8 cellular contexts compared by ENCODE assay signal in the genomic region with DNA sequence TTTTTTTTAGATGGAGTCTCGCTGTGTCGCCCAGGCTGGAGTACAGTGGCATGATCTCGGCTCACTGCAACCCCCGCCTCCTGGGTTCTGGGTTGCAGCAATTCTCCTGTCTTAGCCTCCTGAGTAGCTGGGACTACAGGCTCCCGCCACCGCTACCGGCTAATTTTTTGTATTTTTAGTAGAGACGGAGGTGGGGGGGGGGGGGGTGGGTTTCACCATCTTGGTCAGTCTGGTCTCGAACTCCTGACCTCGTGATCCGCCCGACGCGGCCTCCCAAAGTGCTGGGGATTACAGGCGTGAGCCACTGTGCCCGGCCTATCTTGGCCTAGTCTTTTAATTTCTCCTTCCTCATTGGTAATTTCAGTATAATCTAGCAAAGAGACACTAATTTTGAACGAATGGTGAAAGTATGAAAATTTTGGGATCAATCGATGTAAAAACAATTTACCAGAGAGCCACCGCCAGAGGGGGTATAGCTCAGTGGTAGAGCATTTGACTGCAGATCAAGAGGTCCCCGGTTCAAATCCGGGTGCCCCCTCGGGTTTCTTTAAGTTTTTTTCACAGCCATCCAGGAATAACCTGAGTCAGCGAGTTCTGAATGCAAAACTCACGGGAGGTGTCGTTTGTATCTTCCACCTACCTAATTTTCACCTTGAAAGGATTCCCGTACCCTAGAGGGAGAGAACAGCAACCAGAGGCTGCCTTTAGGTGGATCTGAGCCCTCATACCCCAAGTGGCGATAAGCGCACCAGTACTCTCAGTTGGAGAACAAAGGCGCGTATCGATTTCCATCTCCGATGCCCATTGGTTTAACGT. TPM values are rescaled to one million over a fixed set of nuclear protein-coding genes. Genes with fewer than 3 reads are reported as not detected.
DNase-seq lines count a peak whose midpoint lies in the region; ATAC-seq lines count a peak whose summit lies in the region.

No MANE protein-coding gene starts in this region.

- H3K4me3 Mint-ChIP-seq in activated CD4-positive, alpha-beta T cell treated with anti-CD3 and anti-CD28 coated beads, Interleukin-2, amount 10 ng/mL, durations not matched to agents 7 days and 5 days = peak overlapping the region; percentile 90
- H3K4me3 Mint-ChIP-seq in stimulated activated naive B cell treated with anti-CD40 and anti-IgM and Interleukin-4, amounts not matched to agents 10 μg/mL and 1 μg/mL and 100 μg/mL, for 72 hours = peak overlapping the region; percentile 90 to 100

- peaks cover 7% of the 10 kb centered on the region for H3K36me3 Mint-ChIP-seq in activated CD4-positive, alpha-beta T cell treated with anti-CD3 and anti-CD28 coated beads, Interleukin-2, amount 10 ng/mL, durations not matched to agents 7 days and 5 days (ENCODE audit: low read depth)
- peaks cover 13 to 24% of the 10 kb centered on the region in 2 donors for H3K36me3 Mint-ChIP-seq in stimulated activated naive B cell treated with anti-CD40 and anti-IgM and Interleukin-4, amounts not matched to agents 10 μg/mL and 1 μg/mL and 100 μg/mL, for 72 hours

- CTCF ChIA-PET in activated CD4-positive, alpha-beta T cell treated with anti-CD3 and anti-CD28 coated beads, Interleukin-2, amount 10 ng/mL, durations not matched to agents 7 days and 5 days (lab: Charles Lee) = interaction anchor here (0.5 to 1.6 kb wide), 9 partner anchors 11 to 331 kb away, joined by 3 to 6 read pairs (median 3); no protein-coding TSS in a partner anchor

- DNase-seq in NCI-H2196 (lab: John Stamatoyannopoulos, UW; ENCODE audit: unreplicated experiment) = peak; percentile 10
- DNase-seq in NCI-H2196 treated with DMSO at 0.1 percent for 48 hours (lab: John Stamatoyannopoulos, UW; ENCODE audit: unreplicated experiment) = no peak
- DNase-seq in NCI-H345 (lab: John Stamatoyannopoulos, UW) = peak; percentile 82
- DNase-seq in activated CD4-positive, alpha-beta T cell treated with anti-CD3 and anti-CD28 coated beads, Interleukin-2, amount 10 ng/mL, durations not matched to agents 7 days and 5 days = peak; percentile 79
- peak; percentile 60 for DNase-seq in stimulated activated naive B cell treated with anti-CD40 and anti-IgM and Interleukin-4, amounts not matched to agents 10 μg/mL and 1 μg/mL and 100 μg/mL, for 72 hours

- ATAC-seq in stimulated activated naive B cell treated with anti-CD40 and anti-IgM and Interleukin-4, amounts not matched to agents 10 μg/mL and 1 μg/mL and 100 μg/mL, for 72 hours (replicated peaks) = no peak
- ATAC-seq in GM18873 (IDR thresholded peaks at IDR 0.05; ENCODE audit: low FRiP score, unreplicated experiment) = no peak

- H3K27ac Mint-ChIP-seq in activated CD4-positive, alpha-beta T cell treated with anti-CD3 and anti-CD28 coated beads, Interleukin-2, amount 10 ng/mL, durations not matched to agents 7 days and 5 days = peak overlapping the region; percentile 96
- peak overlapping the region; percentile 100 for H3K27ac Mint-ChIP-seq in stimulated activated naive B cell treated with anti-CD40 and anti-IgM and Interleukin-4, amounts not matched to agents 10 μg/mL and 1 μg/mL and 100 μg/mL, for 72 hours

- H3K9me3 Mint-ChIP-seq in activated CD4-positive, alpha-beta T cell treated with anti-CD3 and anti-CD28 coated beads, Interleukin-2, amount 10 ng/mL, durations not matched to agents 7 days and 5 days = no peaks in the 10 kb centered on the region
- H3K9me3 Mint-ChIP-seq in stimulated activated naive B cell treated with anti-CD40 and anti-IgM and Interleukin-4, amounts not matched to agents 10 μg/mL and 1 μg/mL and 100 μg/mL, for 72 hours = no peaks in the 10 kb centered on the region

- 18% methylated on average over 33 of the region's 33 CpGs for WGBS in ectodermal cell, 2 experiments

- H3K4me1 Mint-ChIP-seq in activated CD4-positive, alpha-beta T cell treated with anti-CD3 and anti-CD28 coated beads, Interleukin-2, amount 10 ng/mL, durations not matched to agents 7 days and 5 days = peaks cover 32% of the 10 kb centered on the region
- peaks cover 42 to 60% of the 10 kb centered on the region in 2 donors for H3K4me1 Mint-ChIP-seq in stimulated activated naive B cell treated with anti-CD40 and anti-IgM and Interleukin-4, amounts not matched to agents 10 μg/mL and 1 μg/mL and 100 μg/mL, for 72 hours

- H3K4me1 ChIP-seq in ectodermal cell (ENCODE audit: control insufficient read depth, insufficient read depth, low read length) (no peaks in the 10 kb centered on the region), mononuclear cell (ENCODE audit: insufficient read depth, low read length) (peaks cover 32% of the 10 kb centered on the region)

- H3K4me3 ChIP-seq in ectodermal cell (ENCODE audit: insufficient read depth, low read depth, low read length) (peak overlapping the region; percentile 91), mononuclear cell (ENCODE audit: low read length) (peak overlapping the region; percentile 100)

- H3K36me3 ChIP-seq in ectodermal cell (ENCODE audit: control insufficient read depth, insufficient read depth, low read length) = no peaks in the 10 kb centered on the region

- peak overlapping the region; percentile 68 for H3K27ac ChIP-seq in ectodermal cell (ENCODE audit: insufficient read depth, low read depth, low read length, poor library complexity, severe bottlenecking)

- no peaks in the 10 kb centered on the region for H3K9me3 ChIP-seq in ectodermal cell (ENCODE audit: control insufficient read depth, low read length)
- H3K9me3 ChIP-seq in mononuclear cell (ENCODE audit: low read depth, low read length) = no peaks in the 10 kb centered on the region

- POLR2A ChIA-PET in activated CD4-positive, alpha-beta T cell treated with anti-CD3 and anti-CD28 coated beads, Interleukin-2, amount 10 ng/mL, durations not matched to agents 7 days and 5 days (lab: Charles Lee) = interaction anchor here (0.6 kb wide), 2 partner anchors 14 to 1421 kb away, joined by 3 to 9 read pairs; a partner anchor contains a TSS

- H3K27me3 ChIP-seq in ectodermal cell (ENCODE audit: control insufficient read depth, insufficient read depth, low read length, poor library complexity, severe bottlenecking) (peaks cover 9% of the 10 kb centered on the region), mononuclear cell (ENCODE audit: insufficient read depth, low read length) (no peaks in the 10 kb centered on the region)

- H3K27me3 Mint-ChIP-seq in activated CD4-positive, alpha-beta T cell treated with anti-CD3 and anti-CD28 coated beads, Interleukin-2, amount 10 ng/mL, durations not matched to agents 7 days and 5 days = no peaks in the 10 kb centered on the region
- peaks cover 0 to 4% of the 10 kb centered on the region in 2 donors for H3K27me3 Mint-ChIP-seq in stimulated activated naive B cell treated with anti-CD40 and anti-IgM and Interleukin-4, amounts not matched to agents 10 μg/mL and 1 μg/mL and 100 μg/mL, for 72 hours

RNA-seq across cellular contexts. Expression of a gene that starts 2.5 kb away (rescaled TPM):
- 100 to 1,000 TPM; 189 to 200 TPM for total RNA-seq in activated CD4-positive, alpha-beta T cell treated with anti-CD3 and anti-CD28 coated beads, Interleukin-2, amount 10 ng/mL, durations not matched to agents 7 days and 5 days
- polyA plus RNA-seq in ectodermal cell (2013, experiment 1 of 4) = 126 TPM
- 128 TPM for polyA plus RNA-seq in ectodermal cell (2013, experiment 2 of 4)
- 90.1 TPM for polyA plus RNA-seq in ectodermal cell (2013, experiment 3 of 4)
- polyA plus RNA-seq in ectodermal cell (2013, experiment 4 of 4) = 101 TPM
- total RNA-seq in mononuclear cell = 103 TPM

RNA-seq across cellular contexts. Expression of a gene that starts 13.9 kb away (rescaled TPM):
- 1,000 to 10,000 TPM; 1,147 to 1,160 TPM for total RNA-seq in activated CD4-positive, alpha-beta T cell treated with anti-CD3 and anti-CD28 coated beads, Interleukin-2, amount 10 ng/mL, durations not matched to agents 7 days and 5 days
- 2,565 TPM for polyA plus RNA-seq in ectodermal cell (2013, experiment 1 of 4)
- polyA plus RNA-seq in ectodermal cell (2013, experiment 2 of 4) = 2,389 TPM
- polyA plus RNA-seq in ectodermal cell (2013, experiment 3 of 4) = 2,415 TPM
- polyA plus RNA-seq in ectodermal cell (2013, experiment 4 of 4) = 2,794 TPM
- total RNA-seq in mononuclear cell = 1,618 TPM

RNA-seq across cellular contexts. Expression of a gene that starts 42.3 kb away (rescaled TPM):
- total RNA-seq in activated CD4-positive, alpha-beta T cell treated with anti-CD3 and anti-CD28 coated beads, Interleukin-2, amount 10 ng/mL, durations not matched to agents 7 days and 5 days = 10 to 100 TPM; 27.2 to 30.5 TPM
- polyA plus RNA-seq in ectodermal cell (2013, experiment 1 of 4) = 22.7 TPM
- polyA plus RNA-seq in ectodermal cell (2013, experiment 2 of 4) = 19.3 TPM
- polyA plus RNA-seq in ectodermal cell (2013, experiment 3 of 4) = 19.4 TPM
- polyA plus RNA-seq in ectodermal cell (2013, experiment 4 of 4) = 21.0 TPM
- total RNA-seq in mononuclear cell = 30.0 TPM
